Comparison of ENCODE assay signal across 1 cellular context in genomic region chr13:21049731-21050130, GRCh38. TPM values are rescaled to one million over a fixed set of nuclear protein-coding genes. Genes with fewer than 3 reads are reported as not detected.
"Had no signal": no experiment of that assay in that cellular context is flagged by ENCODE, and none has a peak within 500 bp of the region (broad histone marks: within the 10 kb centered on the region; RNA-seq: fewer than 3 reads in every experiment).

No MANE protein-coding gene starts in this region.

RNA-seq across cellular contexts. Expression of gene LATS2, which starts 11.7 kb away (rescaled TPM):
- polyA plus RNA-seq: naive thymus-derived CD4-positive, alpha-beta T cell had no signal
